8 cellular contexts compared by ENCODE assay signal in the genomic region with DNA sequence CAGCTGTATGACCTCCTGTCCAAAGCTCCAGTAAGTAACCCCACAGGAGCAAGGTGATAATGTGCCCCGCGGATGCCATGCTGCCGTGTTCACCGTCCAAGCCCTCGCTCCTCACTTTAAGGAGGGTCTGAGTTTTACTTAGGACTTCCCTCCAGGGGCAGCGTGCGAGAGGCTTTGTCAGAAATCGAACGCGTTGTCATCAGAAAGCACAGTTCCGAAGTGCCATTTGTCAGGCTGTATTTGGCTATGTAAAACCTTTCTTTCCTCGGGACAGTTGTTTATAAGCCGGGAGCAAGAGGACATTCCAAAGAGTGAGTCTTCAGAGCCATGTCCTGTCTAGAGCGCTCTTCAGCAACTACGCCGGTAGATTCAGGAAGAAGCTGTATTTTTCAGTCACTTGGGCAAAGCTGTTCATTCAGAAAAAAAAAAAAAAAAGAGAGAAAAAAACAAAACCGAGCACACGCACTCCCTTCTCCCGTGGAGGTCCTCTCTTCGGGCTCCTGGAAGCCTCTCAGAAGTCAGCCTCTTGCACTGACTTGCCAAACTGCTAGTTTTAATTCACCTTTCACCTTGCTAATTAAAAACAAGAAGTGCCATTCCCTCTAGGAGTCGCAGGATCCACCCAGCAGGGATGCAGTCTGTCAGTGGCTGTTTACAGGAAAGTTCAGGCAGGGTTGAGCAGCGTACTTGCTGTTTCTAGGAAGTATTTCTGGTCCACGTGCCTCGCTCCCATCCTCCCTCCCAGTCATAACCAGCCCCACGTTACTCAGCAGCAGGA. TPM values are rescaled to one million over a fixed set of nuclear protein-coding genes. Genes with fewer than 3 reads are reported as not detected.
A peak's percentile ranks its signal among the peaks of the same experiment; 100 is the strongest.
DNase-seq lines count a peak whose midpoint lies in the region; ATAC-seq, FAIRE-seq and TF ChIP-seq lines count a peak whose summit lies in the region.

Gene SEMA3E, minus strand, starts transcription at position 676 of the 778 bp plus-strand sequence.

- peaks cover 0 to 17% (median 0%) of the 10 kb centered on the region in 3 donors for H3K4me1 ChIP-seq in gastroesophageal sphincter
- no peaks in the 10 kb centered on the region for H3K4me1 ChIP-seq in psoas muscle

- H3K27ac ChIP-seq in gastroesophageal sphincter (peak within 1 kb of the TSS; percentile 59 to 78 (median 70)), psoas muscle (no peak within 1 kb of the TSS)

- FAIRE-seq in D721Med (lab: Jason Lieb, UNC): no peak

- peak; percentile 49 for DNase-seq in EH (ENCODE audit: low read depth)
- DNase-seq in psoas muscle: no peak
- DNase-seq in NCI-H2107 (lab: John Stamatoyannopoulos, UW): no peak
- no peak for DNase-seq in DMS153 treated with DMSO at 0.1 percent for 48 hours (lab: John Stamatoyannopoulos, UW; ENCODE audit: unreplicated experiment)
- DNase-seq in D721Med (ENCODE audit: insufficient read length, low spot score): no peak
- no peak for DNase-seq in 8988T

- H3K36me3 ChIP-seq in gastroesophageal sphincter: no peaks in the 10 kb centered on the region
- no peaks in the 10 kb centered on the region for H3K36me3 ChIP-seq in psoas muscle (ENCODE audit: insufficient read depth in 1 of 2, low read depth in 1 of 2)

- ATAC-seq in gastroesophageal sphincter: peak; percentile 83
- no peak for ATAC-seq in psoas muscle

- H3K9me3 ChIP-seq in gastroesophageal sphincter (no peaks in the 10 kb centered on the region), psoas muscle (no peaks in the 10 kb centered on the region)

- 0 to 2% methylated on average over 14 to 25 of the region's 25 CpGs for WGBS in gastroesophageal sphincter (ENCODE audit: low coverage in 1 of 2), 2 donors
- WGBS in psoas muscle, 3 donors: 1 to 2% (median 1%) methylated on average over 25 of the region's 25 CpGs

- no peak for TF ChIP-seq EP300 in gastroesophageal sphincter (IDR thresholded peaks at IDR 0.05)

- H3K4me3 ChIP-seq in gastroesophageal sphincter (peak within 1 kb of the TSS; percentile 49 to 54), psoas muscle (peak within 1 kb of the TSS; percentile 45)

- intact Hi-C loops in psoas muscle (cut with DNase I): no loop called here

- no peak for TF ChIP-seq POLR2A in gastroesophageal sphincter (IDR thresholded peaks at IDR 0.05)

- TF ChIP-seq CTCF in gastroesophageal sphincter (IDR thresholded peaks at IDR 0.05) (peak in 2 of 4 experiments; percentile 13 to 26), psoas muscle (IDR thresholded peaks at IDR 0.05) (no peak), D721Med (IDR thresholded peaks at IDR 0.05; ENCODE audit: insufficient read depth, missing control alignments) (no peak)

- H3K27me3 ChIP-seq in gastroesophageal sphincter (no peaks in the 10 kb centered on the region), psoas muscle (ENCODE audit: insufficient read depth in 3 of 3, low read length in 2 of 3) (peaks cover 0 to 3% (median 0%) of the 10 kb centered on the region in 3 donors)

TF ChIP-seq in PFSK-1, 5 proteins besides CTCF, POLR2A, EP300 and RAD21:
- TF ChIP-seq FOXP2 (optimal IDR thresholded peaks at IDR 0.05; ENCODE audit: borderline replicate concordance, extremely low read depth, extremely low read length, insufficient read depth): peak; percentile 96
- TF ChIP-seq SIN3A (IDR thresholded peaks at IDR 0.05; ENCODE audit: borderline replicate concordance, insufficient read depth, low read length): peak; percentile 99
- TF ChIP-seq TAF1 (IDR thresholded peaks at IDR 0.05; ENCODE audit: borderline replicate concordance, insufficient read depth, low read length): no peak
- TF ChIP-seq POLR2AphosphoS5 (IDR thresholded peaks at IDR 0.05; ENCODE audit: low read depth, low read length): peak; percentile 62; the same call in 1 of the 2 replicates
- TF ChIP-seq, protein P1, sequence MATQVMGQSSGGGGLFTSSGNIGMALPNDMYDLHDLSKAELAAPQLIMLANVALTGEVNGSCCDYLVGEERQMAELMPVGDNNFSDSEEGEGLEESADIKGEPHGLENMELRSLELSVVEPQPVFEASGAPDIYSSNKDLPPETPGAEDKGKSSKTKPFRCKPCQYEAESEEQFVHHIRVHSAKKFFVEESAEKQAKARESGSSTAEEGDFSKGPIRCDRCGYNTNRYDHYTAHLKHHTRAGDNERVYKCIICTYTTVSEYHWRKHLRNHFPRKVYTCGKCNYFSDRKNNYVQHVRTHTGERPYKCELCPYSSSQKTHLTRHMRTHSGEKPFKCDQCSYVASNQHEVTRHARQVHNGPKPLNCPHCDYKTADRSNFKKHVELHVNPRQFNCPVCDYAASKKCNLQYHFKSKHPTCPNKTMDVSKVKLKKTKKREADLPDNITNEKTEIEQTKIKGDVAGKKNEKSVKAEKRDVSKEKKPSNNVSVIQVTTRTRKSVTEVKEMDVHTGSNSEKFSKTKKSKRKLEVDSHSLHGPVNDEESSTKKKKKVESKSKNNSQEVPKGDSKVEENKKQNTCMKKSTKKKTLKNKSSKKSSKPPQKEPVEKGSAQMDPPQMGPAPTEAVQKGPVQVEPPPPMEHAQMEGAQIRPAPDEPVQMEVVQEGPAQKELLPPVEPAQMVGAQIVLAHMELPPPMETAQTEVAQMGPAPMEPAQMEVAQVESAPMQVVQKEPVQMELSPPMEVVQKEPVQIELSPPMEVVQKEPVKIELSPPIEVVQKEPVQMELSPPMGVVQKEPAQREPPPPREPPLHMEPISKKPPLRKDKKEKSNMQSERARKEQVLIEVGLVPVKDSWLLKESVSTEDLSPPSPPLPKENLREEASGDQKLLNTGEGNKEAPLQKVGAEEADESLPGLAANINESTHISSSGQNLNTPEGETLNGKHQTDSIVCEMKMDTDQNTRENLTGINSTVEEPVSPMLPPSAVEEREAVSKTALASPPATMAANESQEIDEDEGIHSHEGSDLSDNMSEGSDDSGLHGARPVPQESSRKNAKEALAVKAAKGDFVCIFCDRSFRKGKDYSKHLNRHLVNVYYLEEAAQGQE (IDR thresholded peaks at IDR 0.05; ENCODE audit: insufficient read depth in 1 of 2, low read depth in 2 of 2, low read length in 2 of 2): peak in 1 of 2 experiments; percentile 75; a peak in 1 of 4 replicates

RNA-seq across cellular contexts. Expression of gene SEMA3E, which starts in this region (rescaled TPM):
- polyA plus RNA-seq in PFSK-1 (2012; ENCODE audit: insufficient read length, low read depth): 20.4 TPM
- 10 to 100 TPM; 22.1 to 42.6 (median 25.0) TPM for total RNA-seq in gastroesophageal sphincter
- under 1 TPM; 0.27 to 0.46 (median 0.38) TPM for total RNA-seq in psoas muscle
- under 1 TPM; 0.04 to 0.09 (median 0.04) TPM for polyA plus RNA-seq in psoas muscle

Comparison
In these comparisons a context has a peak if more than half of its experiments do, and no peak if none do; other contexts are left out.
1. RNA of gene SEMA3E (total RNA-seq): 22.1 to 42.6 TPM in gastroesophageal sphincter; 0.27 to 0.46 TPM in psoas muscle; every median in the first group is over 10 times any median in the second.